17 cellular contexts compared by ENCODE assay signal in genomic region chr1:168977618-168978017, GRCh38.
A peak's percentile ranks its signal among the peaks of the same experiment; 100 is the strongest.
DNase-seq lines count a peak whose midpoint lies in the region; ATAC-seq lines count a peak whose summit lies in the region.
"Had no signal": no experiment of that assay in that cellular context is flagged by ENCODE, and none has a peak within 500 bp of the region (broad histone marks: within the 10 kb centered on the region; RNA-seq: fewer than 3 reads in every experiment).

No MANE protein-coding gene starts in this region.

- H3K4me3 ChIP-seq in neuronal stem cell (ENCODE audit: low read length in 2 of 2), result no peak overlapping the region
- H3K4me3 ChIP-seq: BLaER1 treated with 17β-estradiol and CSF1 and Interleukin-3, amounts not matched to agents 10 nM and 100 nM; HAP-1 had no signal

- no peak overlapping the region for H4K8ac ChIP-seq in neuronal stem cell (ENCODE audit: low read depth, low read length)

- H3K27me3 ChIP-seq in neuronal stem cell (ENCODE audit: control insufficient read depth in 3 of 3, insufficient read depth in 3 of 3, low read depth in 1 of 3, low read length in 3 of 3), result no peaks in the 10 kb centered on the region
- H3K27me3 ChIP-seq: BLaER1 treated with 17β-estradiol and CSF1 and Interleukin-3, amounts not matched to agents 10 nM and 100 nM had no signal

- no peak overlapping the region for H2BK15ac ChIP-seq in neuronal stem cell (ENCODE audit: low read length)

- peak overlapping the region; percentile 23 for H3K27ac ChIP-seq in cingulate gyrus (ENCODE audit: low read depth, low read length)
- no peak overlapping the region for H3K27ac ChIP-seq in neuronal stem cell (replicated peaks; ENCODE audit: low read length)
- H3K27ac ChIP-seq: 22Rv1 had no signal

- H3K4ac ChIP-seq in neuronal stem cell (ENCODE audit: low read length), result no peak overlapping the region

- no CpG with 5 or more reads among the region's 5 CpGs for WGBS in neuronal stem cell (ENCODE audit: extremely low coverage in 2 of 2, insufficient read length in 2 of 2, insufficient replicate concordance in 1 of 2), 2 donors

- no peak for ATAC-seq in HG02870 (IDR thresholded peaks at IDR 0.05; ENCODE audit: unreplicated experiment)
- ATAC-seq in HG03457 (IDR thresholded peaks at IDR 0.05; ENCODE audit: unreplicated experiment), result no peak
- no peak for ATAC-seq in GM18909 (IDR thresholded peaks at IDR 0.05; ENCODE audit: poor library complexity, unreplicated experiment)

- H3K9me3 ChIP-seq in neuronal stem cell (replicated peaks in 1 of 2; ENCODE audit: control insufficient read depth in 2 of 2, insufficient read depth in 1 of 2, low read depth in 1 of 2, low read length in 2 of 2), result no peaks in the 10 kb centered on the region
- H3K9me3 ChIP-seq: BLaER1 treated with 17β-estradiol and CSF1 and Interleukin-3, amounts not matched to agents 10 nM and 100 nM; HAP-1 had no signal

- H2BK120ac ChIP-seq in neuronal stem cell (ENCODE audit: low read depth, low read length), result no peak overlapping the region

- no peak overlapping the region for H3K14ac ChIP-seq in neuronal stem cell (ENCODE audit: low read length)

- no peak overlapping the region for H4K91ac ChIP-seq in neuronal stem cell (ENCODE audit: low read depth, low read length, poor library complexity)

- peak; percentile 6 for DNase-seq in DMS 273 (lab: John Stamatoyannopoulos, UW; ENCODE audit: unreplicated experiment)
- no peak for DNase-seq in DMS 273 treated with DMSO at 0.1 percent for 48 hours (lab: John Stamatoyannopoulos, UW)
- peak; percentile 8 for DNase-seq in HT1080 (ENCODE audit: low read depth)
- no peak for DNase-seq in neuronal stem cell (ENCODE audit: low spot score)
- DNase-seq: MV-4-11, NCI-H1436, NCI-H2081, NCI-H345, SHP77, T-helper 2 cell had no signal

- no peaks in the 10 kb centered on the region for H3K36me3 ChIP-seq in neuronal stem cell (replicated peaks in 1 of 2; ENCODE audit: control insufficient read depth in 2 of 2, insufficient read depth in 2 of 2, low read length in 2 of 2)
- H3K36me3 ChIP-seq: BLaER1 treated with 17β-estradiol and CSF1 and Interleukin-3, amounts not matched to agents 10 nM and 100 nM; HAP-1 had no signal

- no peak overlapping the region for H3K18ac ChIP-seq in neuronal stem cell (ENCODE audit: low read length)

- H3K4me1 ChIP-seq in neuronal stem cell (ENCODE audit: control insufficient read depth in 2 of 2, insufficient read depth in 1 of 2, low read depth in 1 of 2, low read length in 2 of 2), result peaks cover 0 to 4% of the 10 kb centered on the region in 2 donors
- H3K4me1 ChIP-seq: HAP-1 had no signal

- H2AFZ ChIP-seq in neuronal stem cell (ENCODE audit: low read length), result peak overlapping the region; percentile 15

- no peak overlapping the region for H3K9ac ChIP-seq in neuronal stem cell (ENCODE audit: low read depth, low read length, poor library complexity)
- H3K9ac ChIP-seq: BLaER1 treated with 17β-estradiol and CSF1 and Interleukin-3, amounts not matched to agents 10 nM and 100 nM had no signal

- no peaks in the 10 kb centered on the region for H3K79me1 ChIP-seq in neuronal stem cell (ENCODE audit: low read depth, low read length)

- H2AK5ac ChIP-seq in neuronal stem cell (ENCODE audit: low read depth, low read length), result no peak overlapping the region

- H2BK12ac ChIP-seq in neuronal stem cell (ENCODE audit: low read length), result no peak overlapping the region

- no peak overlapping the region for H2BK5ac ChIP-seq in neuronal stem cell (ENCODE audit: low read length)

- H3K4me2 ChIP-seq in neuronal stem cell (ENCODE audit: insufficient read depth, low read length, poor library complexity, severe bottlenecking), result no peak overlapping the region

- H3K23ac ChIP-seq in neuronal stem cell (ENCODE audit: low read depth, low read length, poor library complexity), result no peak overlapping the region

Comparison
In these comparisons a context has a peak if more than half of its experiments do, and no peak if none do; other contexts are left out.
1. DNase-seq: peak in DMS 273 (single experiment) and HT1080 (single experiment); none in DMS 273 treated with DMSO at 0.1 percent for 48 hours (single experiment) and neuronal stem cell (single experiment).